In genomic region chr20:21511485-21511849, GRCh38 we compare ENCODE assay signal across 18 cellular contexts. TPM values are rescaled to one million over a fixed set of nuclear protein-coding genes. Genes with fewer than 3 reads are reported as not detected.
DNase-seq lines count a peak whose midpoint lies in the region; ATAC-seq and TF ChIP-seq lines count a peak whose summit lies in the region.
"Had no signal": no experiment of that assay in that cellular context is flagged by ENCODE, and none has a peak within 500 bp of the region (broad histone marks: within the 10 kb centered on the region; RNA-seq: fewer than 3 reads in every experiment).

No MANE protein-coding gene starts in this region.

- no peaks in the 10 kb centered on the region for H3K36me3 ChIP-seq in spleen
- H3K36me3 ChIP-seq in GM23248 (ENCODE audit: low read depth) = no peaks in the 10 kb centered on the region
- H3K36me3 ChIP-seq: prostate gland had no signal

- TF ChIP-seq POLR2A in spleen (IDR thresholded peaks at IDR 0.05) = no peak

- no peaks in the 10 kb centered on the region for H3K9me3 ChIP-seq in spleen
- H3K9me3 ChIP-seq in GM23248 (ENCODE audit: low read depth) = no peaks in the 10 kb centered on the region
- H3K9me3 ChIP-seq: prostate gland had no signal

- no peak overlapping the region for H3K27ac ChIP-seq in spleen
- no peak overlapping the region for H3K27ac ChIP-seq in GM23248
- H3K27ac ChIP-seq: KMS-11, prostate gland had no signal

- H3K27me3 ChIP-seq in spleen (replicated peaks in 1 of 7) = peaks cover 24 to 100% (median 100%) of the 10 kb centered on the region in 7 donors
- peaks cover 90% of the 10 kb centered on the region for H3K27me3 ChIP-seq in GM23248 (replicated peaks; ENCODE audit: insufficient read depth)

- no peaks in the 10 kb centered on the region for H4K20me1 ChIP-seq in GM23248 (ENCODE audit: insufficient read depth)

- peak overlapping the region in 3 of 8 donors; percentile 11 to 65 (median 45) for H3K4me3 ChIP-seq in spleen
- no peak overlapping the region for H3K4me3 ChIP-seq in GM23248

- TF ChIP-seq CTCF in glutamatergic neuron (IDR thresholded peaks at IDR 0.05; ENCODE audit: partially characterized antibody, unreplicated experiment) = no peak
- TF ChIP-seq CTCF in spleen (IDR thresholded peaks at IDR 0.05 in 8 of 11, conservative IDR thresholded peaks at IDR 0.05 in 3 of 11) = no peak
- no peak for TF ChIP-seq CTCF in Calu3 (IDR thresholded peaks at IDR 0.05; ENCODE audit: unreplicated experiment)

- DNase-seq in activated T-cell treated with anti-CD3 and anti-CD28 coated beads, Interleukin-2, amount 50 U/mL, for 4 hours = no peak
- DNase-seq in activated T-cell treated with anti-CD3 and anti-CD28 coated beads, Interleukin-2, amount 50 U/mL, for 1 hour = no peak
- no peak for DNase-seq in activated CD4-positive, alpha-beta memory T cell treated with anti-CD3 and anti-CD28 coated beads for 36 hours
- DNase-seq in glutamatergic neuron = peak; percentile 21
- no peak for DNase-seq in stimulated activated naive CD8-positive, alpha-beta T cell treated with anti-CD3 and anti-CD28 coated beads, Interleukin-15, amount 100 ng/mL, for 72 hours
- DNase-seq in spleen = no peak
- no peak for DNase-seq in GM23248
- no peak for DNase-seq in Calu3
- DNase-seq: activated CD8-positive, alpha-beta memory T cell treated with anti-CD3 and anti-CD28 coated beads for 24 hours; amniotic stem cell; DMS53; mesenchymal stem cell; NCI-H1417 treated with DMSO at 0.1 percent for 48 hours; NCI-H446 treated with DMSO at 0.1 percent for 48 hours had no signal

- H3K4me2 ChIP-seq in GM23248 (ENCODE audit: unreplicated experiment) = no peak overlapping the region
- H3K4me2 ChIP-seq: KMS-11 had no signal

- no peak for ATAC-seq in activated T-cell treated with anti-CD3 and anti-CD28 coated beads, Interleukin-2, amount 50 U/mL, for 4 hours
- ATAC-seq in stimulated activated naive CD8-positive, alpha-beta T cell treated with anti-CD3 and anti-CD28 coated beads, Interleukin-15, amount 100 ng/mL, for 72 hours = no peak

- POLR2A ChIA-PET in activated CD4-positive, alpha-beta memory T cell treated with anti-CD3 and anti-CD28 coated beads for 36 hours (lab: Charles Lee) = no interaction called here

- no TSS peak for BruUV-seq in Calu3 (replicated peaks; lab: Mats Ljungman, UMichigan)

- H3K4me1 Mint-ChIP-seq in activated T-cell treated with anti-CD3 and anti-CD28 coated beads, Interleukin-2, amount 50 U/mL, for 4 hours (ENCODE audit: low read depth) = peaks cover 44% of the 10 kb centered on the region
- peaks cover 49% of the 10 kb centered on the region for H3K4me1 Mint-ChIP-seq in activated CD4-positive, alpha-beta memory T cell treated with anti-CD3 and anti-CD28 coated beads for 36 hours (ENCODE audit: low read depth)
- H3K4me1 Mint-ChIP-seq in glutamatergic neuron (ENCODE audit: low read depth, unreplicated experiment) (peaks cover 14% of the 10 kb centered on the region), Calu3 (ENCODE audit: low read depth, unreplicated experiment) (no peaks in the 10 kb centered on the region)
- peaks cover 92% of the 10 kb centered on the region for H3K4me1 Mint-ChIP-seq in stimulated activated naive CD8-positive, alpha-beta T cell treated with anti-CD3 and anti-CD28 coated beads, Interleukin-15, amount 100 ng/mL, for 72 hours

- WGBS in spleen, 5 donors = 14 to 33% (median 16%) methylated on average over 18 of the region's 18 CpGs
- 40 to 48% methylated on average over 18 of the region's 18 CpGs for WGBS in GM23248 (ENCODE audit: low coverage in 1 of 2, low lambda C conversion rate in 2 of 2, missing lambda C conversion rate in 2 of 2), 2 experiments

- CTCF ChIA-PET in activated CD4-positive, alpha-beta memory T cell treated with anti-CD3 and anti-CD28 coated beads for 36 hours (lab: Charles Lee) = interaction anchor here (1.2 kb wide), 1 partner anchor 60 kb away, joined by 4 read pairs; no protein-coding TSS in a partner anchor
- CTCF ChIA-PET in Calu3 (lab: Charles Lee) = no interaction called here

- in situ Hi-C loops in GM23248 (cut with MboI) = no loop called here

- no peaks in the 10 kb centered on the region for H3K79me2 ChIP-seq in GM23248 (ENCODE audit: insufficient read depth)

- H3K36me3 Mint-ChIP-seq in activated T-cell treated with anti-CD3 and anti-CD28 coated beads, Interleukin-2, amount 50 U/mL, for 4 hours (ENCODE audit: insufficient read depth) = peaks cover 1% of the 10 kb centered on the region
- no peaks in the 10 kb centered on the region for H3K36me3 Mint-ChIP-seq in activated CD4-positive, alpha-beta memory T cell treated with anti-CD3 and anti-CD28 coated beads for 36 hours
- H3K36me3 Mint-ChIP-seq in glutamatergic neuron (ENCODE audit: unreplicated experiment) (no peaks in the 10 kb centered on the region), Calu3 (ENCODE audit: insufficient read depth, unreplicated experiment) (no peaks in the 10 kb centered on the region)

- no peak overlapping the region for H3K9ac ChIP-seq in GM23248
- H3K9ac ChIP-seq: KMS-11 had no signal

- H3K9me3 Mint-ChIP-seq in activated T-cell treated with anti-CD3 and anti-CD28 coated beads, Interleukin-2, amount 50 U/mL, for 4 hours = no peaks in the 10 kb centered on the region
- H3K9me3 Mint-ChIP-seq in activated CD4-positive, alpha-beta memory T cell treated with anti-CD3 and anti-CD28 coated beads for 36 hours = no peaks in the 10 kb centered on the region
- H3K9me3 Mint-ChIP-seq in glutamatergic neuron (ENCODE audit: unreplicated experiment) (peaks cover 24% of the 10 kb centered on the region), Calu3 (ENCODE audit: low read depth, unreplicated experiment) (no peaks in the 10 kb centered on the region)
- H3K9me3 Mint-ChIP-seq in stimulated activated naive CD8-positive, alpha-beta T cell treated with anti-CD3 and anti-CD28 coated beads, Interleukin-15, amount 100 ng/mL, for 72 hours = no peaks in the 10 kb centered on the region

- intact Hi-C loops in activated CD4-positive, alpha-beta memory T cell treated with anti-CD3 and anti-CD28 coated beads for 36 hours (cut with micrococcal nuclease) = loop anchor here (5.0 kb wide), 2 partner anchors 46 to 61 kb away; no protein-coding TSS in a partner anchor
- intact Hi-C loops in spleen (cut with DNase I; ENCODE audit: low total_unique reads) = no loop called here
- intact Hi-C loops in Calu3 (cut with micrococcal nuclease; ENCODE audit: unreplicated experiment) = no loop called here

- no peak overlapping the region for H2AFZ ChIP-seq in GM23248

- H3K4me3 Mint-ChIP-seq in activated T-cell treated with anti-CD3 and anti-CD28 coated beads, Interleukin-2, amount 50 U/mL, for 4 hours = peak overlapping the region; percentile 60
- H3K4me3 Mint-ChIP-seq in activated CD4-positive, alpha-beta memory T cell treated with anti-CD3 and anti-CD28 coated beads for 36 hours = peak overlapping the region; percentile 13
- peak overlapping the region; percentile 61 for H3K4me3 Mint-ChIP-seq in glutamatergic neuron (ENCODE audit: unreplicated experiment)
- peak overlapping the region; percentile 73 to 75 for H3K4me3 Mint-ChIP-seq in stimulated activated naive CD8-positive, alpha-beta T cell treated with anti-CD3 and anti-CD28 coated beads, Interleukin-15, amount 100 ng/mL, for 72 hours
- no peak overlapping the region for H3K4me3 Mint-ChIP-seq in Calu3 (ENCODE audit: low read depth, unreplicated experiment)

- H3K4me1 ChIP-seq in spleen = peaks cover 33 to 97% (median 78%) of the 10 kb centered on the region in 6 donors
- peaks cover 3% of the 10 kb centered on the region; the same call in 1 of the 2 replicates for H3K4me1 ChIP-seq in GM23248 (ENCODE audit: insufficient read depth)
- H3K4me1 ChIP-seq: prostate gland had no signal

- H3K27me3 Mint-ChIP-seq in activated T-cell treated with anti-CD3 and anti-CD28 coated beads, Interleukin-2, amount 50 U/mL, for 4 hours (ENCODE audit: low read depth) = peaks cover 76% of the 10 kb centered on the region
- H3K27me3 Mint-ChIP-seq in activated CD4-positive, alpha-beta memory T cell treated with anti-CD3 and anti-CD28 coated beads for 36 hours = peaks cover 74% of the 10 kb centered on the region
- peaks cover 43% of the 10 kb centered on the region for H3K27me3 Mint-ChIP-seq in glutamatergic neuron (ENCODE audit: unreplicated experiment)
- H3K27me3 Mint-ChIP-seq in stimulated activated naive CD8-positive, alpha-beta T cell treated with anti-CD3 and anti-CD28 coated beads, Interleukin-15, amount 100 ng/mL, for 72 hours = peaks cover 100% of the 10 kb centered on the region
- H3K27me3 Mint-ChIP-seq in Calu3 (ENCODE audit: unreplicated experiment) = peaks cover 8% of the 10 kb centered on the region

- no peak overlapping the region for H3K27ac Mint-ChIP-seq in activated CD4-positive, alpha-beta memory T cell treated with anti-CD3 and anti-CD28 coated beads for 36 hours
- no peak overlapping the region for H3K27ac Mint-ChIP-seq in glutamatergic neuron (ENCODE audit: unreplicated experiment)
- no peak overlapping the region for H3K27ac Mint-ChIP-seq in stimulated activated naive CD8-positive, alpha-beta T cell treated with anti-CD3 and anti-CD28 coated beads, Interleukin-15, amount 100 ng/mL, for 72 hours
- H3K27ac Mint-ChIP-seq in Calu3 (ENCODE audit: unreplicated experiment) = no peak overlapping the region

- H3K9me2 ChIP-seq in GM23248 (ENCODE audit: insufficient read depth) = no peaks in the 10 kb centered on the region

- no peaks in the 10 kb centered on the region for H3F3A ChIP-seq in GM23248 (ENCODE audit: insufficient read depth)

RNA-seq across cellular contexts. Expression of gene NKX2-2, which starts 2.4 kb away (rescaled TPM):
- not detected for total RNA-seq in activated T-cell treated with anti-CD3 and anti-CD28 coated beads, Interleukin-2, amount 50 U/mL, for 4 hours
- not detected for total RNA-seq in activated CD4-positive, alpha-beta memory T cell treated with anti-CD3 and anti-CD28 coated beads for 36 hours
- total RNA-seq in glutamatergic neuron (ENCODE audit: unreplicated experiment) (1.2 TPM), spleen (not detected), Calu3 (2022) (not detected in 2 replicates)
- polyA plus RNA-seq in spleen (under 1 TPM in 1 of 3 donors, not detected in 2; 0.03 TPM), GM23248 (2016; fragmentation: Nextera tagmentation; extraction: Ambion mirVana) (not detected in 2 replicates)
- total RNA-seq in GM23248 (2014; rRNA removed; shearing (Covaris generic)) = not detected in 2 replicates
- total RNA-seq: fibroblast of lung; T-helper 1 cell treated with Interleukin-12 subunit alpha and Interleukin-12 subunit beta and Interleukin-4 antibody, amounts not matched to agents 30 ng/mL and 1 ng/mL, for 36 hours had no signal
- polyA plus RNA-seq: fibroblast of lung had no signal
